ENCODE assay signal across 8 cellular contexts in genomic region chr13:31200636-31200970, GRCh38. TPM values are rescaled to one million over a fixed set of nuclear protein-coding genes. Genes with fewer than 3 reads are reported as not detected.
A peak's percentile ranks its signal among the peaks of the same experiment; 100 is the strongest.
DNase-seq lines count a peak whose midpoint lies in the region; ATAC-seq, FAIRE-seq and TF ChIP-seq lines count a peak whose summit lies in the region.

No MANE protein-coding gene starts in this region.

- H3K36me3 ChIP-seq in HUES64 (ENCODE audit: insufficient read depth, low read length) (no peaks in the 10 kb centered on the region), mucosa of descending colon (ENCODE audit: low read depth) (no peaks in the 10 kb centered on the region)
- no peaks in the 10 kb centered on the region for H3K36me3 ChIP-seq in effector memory CD4-positive, alpha-beta T cell (ENCODE audit: control insufficient read depth, insufficient read depth, low read length)

- no peak for FAIRE-seq in D721Med (lab: Jason Lieb, UNC)

- peak overlapping the region; percentile 97 for H3K9ac ChIP-seq in HUES64 (ENCODE audit: low read depth, low read length)

- peaks cover 9% of the 10 kb centered on the region; the same call in 1 of the 2 replicates for H3K4me1 ChIP-seq in HUES64 (ENCODE audit: insufficient read depth, low read length)
- H3K4me1 ChIP-seq in effector memory CD4-positive, alpha-beta T cell (ENCODE audit: control insufficient read depth, insufficient read depth, low read length, poor library complexity, severe bottlenecking): peaks cover 4% of the 10 kb centered on the region
- H3K4me1 ChIP-seq in mucosa of descending colon (ENCODE audit: low read depth): peaks cover 7% of the 10 kb centered on the region

- intact Hi-C loops in mucosa of descending colon (cut with DNase I, micrococcal nuclease): no loop called here

- H3K4me3 ChIP-seq in HUES64 (ENCODE audit: low read length): peak overlapping the region; percentile 82
- H3K4me3 ChIP-seq in WI38 (ENCODE audit: low read depth, low read length): peak overlapping the region; percentile 72
- H3K4me3 ChIP-seq in effector memory CD4-positive, alpha-beta T cell (ENCODE audit: insufficient read depth, low read depth, low read length, poor library complexity, severe bottlenecking): peak overlapping the region; percentile 83
- peak overlapping the region; percentile 64 for H3K4me3 ChIP-seq in mucosa of descending colon

- WGBS in HUES64: under 1% methylated on average over 33 of the region's 34 CpGs

- peak; percentile 11 for ATAC-seq in GM21526 (IDR thresholded peaks at IDR 0.05; ENCODE audit: low FRiP score, unreplicated experiment)
- ATAC-seq in mucosa of descending colon: peak; percentile 45

- no peak for TF ChIP-seq CTCF in D721Med (IDR thresholded peaks at IDR 0.05; ENCODE audit: insufficient read depth, missing control alignments)
- TF ChIP-seq CTCF in WI38 (IDR thresholded peaks at IDR 0.05; ENCODE audit: low read depth, low read length): no peak
- no peak for TF ChIP-seq CTCF in mucosa of descending colon (IDR thresholded peaks at IDR 0.05)

- peak; percentile 33 for DNase-seq in D721Med (ENCODE audit: insufficient read length, low spot score)
- DNase-seq in effector memory CD4-positive, alpha-beta T cell: peak in 2 of 3 donors; percentile 10 to 29
- peak; percentile 51 to 78 (median 74) for DNase-seq in mucosa of descending colon
- peak; percentile 35 for DNase-seq in stimulated activated naive CD4-positive, alpha-beta T cell treated with Interleukin-2 at 50 U/mL for 16 hours (lab: John Stamatoyannopoulos, UW)
- no peak for DNase-seq in superior temporal gyrus (ENCODE audit: extremely low spot score)

- peaks cover 6% of the 10 kb centered on the region; the same call in 1 of the 2 replicates for H3K27me3 ChIP-seq in HUES64 (ENCODE audit: insufficient read depth, low read length)
- H3K27me3 ChIP-seq in effector memory CD4-positive, alpha-beta T cell (replicated peaks; ENCODE audit: control insufficient read depth, insufficient read depth, low read length, poor library complexity, severe bottlenecking): no peaks in the 10 kb centered on the region

- H3K27ac ChIP-seq in HUES64 (ENCODE audit: low read depth, low read length): no peak overlapping the region
- peak overlapping the region; percentile 87 for H3K27ac ChIP-seq in effector memory CD4-positive, alpha-beta T cell (ENCODE audit: insufficient read depth, low read length, poor library complexity, severe bottlenecking)

- H3K9me3 ChIP-seq in HUES64 (ENCODE audit: insufficient read depth, low read depth, low read length): no peaks in the 10 kb centered on the region
- H3K9me3 ChIP-seq in effector memory CD4-positive, alpha-beta T cell (ENCODE audit: control insufficient read depth, low read length): no peaks in the 10 kb centered on the region
- H3K9me3 ChIP-seq in mucosa of descending colon: no peaks in the 10 kb centered on the region

RNA-seq across cellular contexts. Expression of gene B3GLCT, which starts 0.8 kb away (rescaled TPM):
- polyA plus RNA-seq in HUES64 (2013, experiment 1 of 2): 5.2 TPM
- polyA plus RNA-seq in HUES64 (2013, experiment 2 of 2): 5.8 TPM
- total RNA-seq in mucosa of descending colon: 1 to 10 TPM; 3.1 to 5.1 (median 4.0) TPM

RNA-seq across cellular contexts. Expression of gene HSPH1, which starts 38.9 kb away (rescaled TPM):
- polyA plus RNA-seq in HUES64 (2013, experiment 1 of 2): 98.8 TPM
- 83.1 TPM for polyA plus RNA-seq in HUES64 (2013, experiment 2 of 2)
- total RNA-seq in mucosa of descending colon: 10 to 100 TPM; 24.3 to 80.0 (median 44.0) TPM
